14 cellular contexts compared by ENCODE assay signal in the genomic region with DNA sequence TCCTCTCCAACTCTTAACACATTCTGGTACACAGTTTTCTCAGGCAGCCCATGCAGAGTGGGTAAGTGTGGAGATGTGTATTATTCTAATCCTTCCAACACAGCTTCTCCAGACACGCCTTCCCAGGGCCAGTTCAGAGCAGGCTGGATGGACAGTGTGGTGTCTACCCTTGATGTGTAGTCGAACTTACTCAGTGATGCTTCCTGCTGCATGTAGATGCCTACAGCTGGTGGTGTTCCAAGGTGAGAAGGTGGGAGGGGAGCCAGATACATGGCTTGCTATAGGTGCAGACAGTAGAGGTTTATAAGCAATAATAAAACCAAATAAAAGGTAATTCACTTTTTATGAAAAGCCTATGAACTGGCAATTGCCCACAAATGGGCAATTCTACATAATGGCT.
DNase-seq lines count a peak whose midpoint lies in the region; ATAC-seq and TF ChIP-seq lines count a peak whose summit lies in the region.
"Had no signal": no experiment of that assay in that cellular context is flagged by ENCODE, and none has a peak within 500 bp of the region (broad histone marks: within the 10 kb centered on the region; RNA-seq: fewer than 3 reads in every experiment).

No MANE protein-coding gene starts in this region.

- intact Hi-C loops in body of pancreas (cut with DNase I) (no loop called here), left colon (cut with DNase I, micrococcal nuclease) (no loop called here), testis (cut with DNase I; ENCODE audit: low total_unique reads) (no loop called here)

- no peak for ATAC-seq in body of pancreas
- ATAC-seq in left colon = peak; percentile 76
- ATAC-seq: CD8-positive, alpha-beta T cell had no signal

- H3K27me3 Mint-ChIP-seq in IgD-negative memory B cell = no peaks in the 10 kb centered on the region

- no peaks in the 10 kb centered on the region for H3K9me3 ChIP-seq in body of pancreas
- no peaks in the 10 kb centered on the region for H3K9me3 ChIP-seq in testis
- peaks cover 0 to 6% (median 0%) of the 10 kb centered on the region in 4 donors for H3K9me3 ChIP-seq in tibial nerve
- H3K9me3 ChIP-seq: HAP-1 had no signal

- H3K36me3 Mint-ChIP-seq in IgD-negative memory B cell = peaks cover 10% of the 10 kb centered on the region
- H3K36me3 Mint-ChIP-seq: CD14-positive monocyte; CD8-positive, alpha-beta T cell had no signal

- 88 to 96% methylated on average over 2 of the region's 2 CpGs for WGBS in body of pancreas, 2 donors
- WGBS in testis, 2 donors = 83 to 97% methylated on average over 2 of the region's 2 CpGs
- 82 to 89% methylated on average over 2 of the region's 2 CpGs for WGBS in tibial nerve, 2 donors

- H3K9me3 Mint-ChIP-seq in IgD-negative memory B cell = peaks cover 0 to 9% (median 0%) of the 10 kb centered on the region in 3 donors

- peak overlapping the region in 2 of 3 donors; percentile 11 to 32 for H3K27ac Mint-ChIP-seq in IgD-negative memory B cell
- H3K27ac Mint-ChIP-seq: CD14-positive monocyte; CD8-positive, alpha-beta T cell had no signal

- TF ChIP-seq CTCF in body of pancreas (IDR thresholded peaks at IDR 0.05) = no peak
- TF ChIP-seq CTCF in testis (IDR thresholded peaks at IDR 0.05) = no peak
- TF ChIP-seq CTCF in tibial nerve (IDR thresholded peaks at IDR 0.05) = no peak

- no peaks in the 10 kb centered on the region for H3K36me3 ChIP-seq in body of pancreas (replicated peaks in 1 of 2; ENCODE audit: insufficient read depth in 1 of 2, low read depth in 2 of 2)
- H3K36me3 ChIP-seq in testis (ENCODE audit: low read depth, missing control alignments) = no peaks in the 10 kb centered on the region
- H3K36me3 ChIP-seq in tibial nerve = no peaks in the 10 kb centered on the region
- H3K36me3 ChIP-seq: HAP-1 had no signal

- TF ChIP-seq EP300 in tibial nerve (IDR thresholded peaks at IDR 0.05) = no peak

- peak overlapping the region; percentile 33 to 94 (median 88) for H3K27ac ChIP-seq in body of pancreas
- H3K27ac ChIP-seq in testis = no peak overlapping the region
- no peak overlapping the region for H3K27ac ChIP-seq in tibial nerve

- peak overlapping the region in 1 of 4 donors; percentile 14 for H3K4me3 Mint-ChIP-seq in IgD-negative memory B cell
- H3K4me3 Mint-ChIP-seq: CD14-positive monocyte; CD8-positive, alpha-beta T cell had no signal

- no peaks in the 10 kb centered on the region for H3K27me3 ChIP-seq in body of pancreas
- H3K27me3 ChIP-seq in testis = no peaks in the 10 kb centered on the region
- no peaks in the 10 kb centered on the region for H3K27me3 ChIP-seq in tibial nerve

- H3K4me1 ChIP-seq in body of pancreas (peaks cover 89% of the 10 kb centered on the region), testis (no peaks in the 10 kb centered on the region), tibial nerve (no peaks in the 10 kb centered on the region)
- H3K4me1 ChIP-seq: HAP-1 had no signal

- DNase-seq in body of pancreas (no peak), left colon (peak; percentile 64 to 83), testis (no peak), UCSD-AML1 (lab: John Stamatoyannopoulos, UW; ENCODE audit: unreplicated experiment) (no peak), tibial nerve (ENCODE audit: low spot score in 2 of 2) (no peak), NCI-H187 treated with DMSO at 0.1 percent for 48 hours (lab: John Stamatoyannopoulos, UW) (no peak)
- DNase-seq: CD8-positive, alpha-beta T cell; COR-L47; DND-41; GF-D8; GOT3 had no signal

- H3K4me3 ChIP-seq in body of pancreas = no peak overlapping the region
- H3K4me3 ChIP-seq in testis = no peak overlapping the region
- H3K4me3 ChIP-seq in tibial nerve = no peak overlapping the region
- H3K4me3 ChIP-seq: HAP-1 had no signal

- no peak for TF ChIP-seq POLR2A in body of pancreas (IDR thresholded peaks at IDR 0.05)
- no peak for TF ChIP-seq POLR2A in testis (IDR thresholded peaks at IDR 0.05)
- no peak for TF ChIP-seq POLR2A in tibial nerve (IDR thresholded peaks at IDR 0.05)

- peaks cover 46 to 73% (median 62%) of the 10 kb centered on the region in 3 donors for H3K4me1 Mint-ChIP-seq in IgD-negative memory B cell
- H3K4me1 Mint-ChIP-seq: CD14-positive monocyte had no signal

Comparison
In these comparisons a context has a peak if more than half of its experiments do, and no peak if none do; other contexts are left out.
1. DNase-seq: peak in left colon (2 of 2); none in body of pancreas (0 of 4), testis (single experiment), UCSD-AML1 (single experiment), tibial nerve (0 of 2) and NCI-H187 treated with DMSO at 0.1 percent for 48 hours (single experiment).
2. H3K27ac ChIP-seq: peak in body of pancreas (4 of 4); none in testis (0 of 2) and tibial nerve (0 of 4).